Comparison of ENCODE assay signal across 3 cellular contexts in genomic region chr3:138960417-138960852, GRCh38.
A peak's percentile ranks its signal among the peaks of the same experiment; 100 is the strongest.
TF ChIP-seq lines count a peak whose summit lies in the region.

No MANE protein-coding gene starts in this region.

TF ChIP-seq in SK-N-SH, 30 proteins besides CTCF, POLR2A, EP300 and RAD21 (continues in another document):
- TF ChIP-seq YY1 (IDR thresholded peaks at IDR 0.05; ENCODE audit: low read depth): no peak
- TF ChIP-seq SMC3 (IDR thresholded peaks at IDR 0.05; ENCODE audit: low read depth, low read length): no peak
- TF ChIP-seq TCF12 (IDR thresholded peaks at IDR 0.05): no peak
- TF ChIP-seq FOXM1 (IDR thresholded peaks at IDR 0.05; ENCODE audit: low read depth): no peak
- no peak for TF ChIP-seq RXRA (IDR thresholded peaks at IDR 0.05; ENCODE audit: borderline replicate concordance, low read depth)
- no peak for TF ChIP-seq PBX3 (IDR thresholded peaks at IDR 0.05)
- TF ChIP-seq ZBTB33 (IDR thresholded peaks at IDR 0.05; ENCODE audit: borderline replicate concordance, low read depth): no peak
- no peak for TF ChIP-seq IRF3 (IDR thresholded peaks at IDR 0.05; ENCODE audit: low read depth, low read length)
- no peak for TF ChIP-seq GABPA (IDR thresholded peaks at IDR 0.05; ENCODE audit: low read depth)
- TF ChIP-seq TEAD4 (IDR thresholded peaks at IDR 0.05; ENCODE audit: borderline replicate concordance, insufficient read depth): no peak
- TF ChIP-seq POLR2AphosphoS5 (IDR thresholded peaks at IDR 0.05; ENCODE audit: low read depth, low read length): no peak
- TF ChIP-seq EZH2phosphoT487 (IDR thresholded peaks at IDR 0.05; ENCODE audit: borderline replicate concordance, low read depth): no peak
- TF ChIP-seq USF2 (IDR thresholded peaks at IDR 0.05; ENCODE audit: borderline replicate concordance, low read depth, low read length): no peak
- TF ChIP-seq FOXJ3 (CRISPR knock-in tag; IDR thresholded peaks at IDR 0.05): no peak
- no peak for TF ChIP-seq FOSL2 (IDR thresholded peaks at IDR 0.05; ENCODE audit: borderline replicate concordance, low read depth)

TF ChIP-seq in SK-N-SH treated with all-trans-retinoic acid at 6 μM for 48 hours, 23 proteins besides CTCF, POLR2A, EP300 and RAD21:
- TF ChIP-seq SNAI2 (CRISPR knock-in tag; IDR thresholded peaks at IDR 0.05) (no peak), ZNF8 (CRISPR knock-in tag; IDR thresholded peaks at IDR 0.05) (no peak), ZFP3 (CRISPR knock-in tag; IDR thresholded peaks at IDR 0.05) (no peak), POU6F1 (CRISPR knock-in tag; IDR thresholded peaks at IDR 0.05; ENCODE audit: borderline replicate concordance, low read depth) (no peak), ZFP30 (CRISPR knock-in tag; IDR thresholded peaks at IDR 0.05) (no peak), PATZ1 (CRISPR knock-in tag; IDR thresholded peaks at IDR 0.05; ENCODE audit: borderline replicate concordance) (no peak), ESRRG (CRISPR knock-in tag; IDR thresholded peaks at IDR 0.05) (no peak), TSHZ2 (CRISPR knock-in tag; IDR thresholded peaks at IDR 0.05) (no peak), OSR1 (CRISPR knock-in tag; IDR thresholded peaks at IDR 0.05) (no peak), BACH2 (CRISPR knock-in tag; IDR thresholded peaks at IDR 0.05; ENCODE audit: borderline replicate concordance) (no peak), PPARA (CRISPR knock-in tag; IDR thresholded peaks at IDR 0.05; ENCODE audit: borderline replicate concordance) (no peak)

TF ChIP-seq in H1, 55 proteins besides CTCF, POLR2A, EP300 and RAD21:
- TF ChIP-seq EGR1 (IDR thresholded peaks at IDR 0.05; ENCODE audit: borderline replicate concordance, low read depth, low read length) (no peak), KDM5A (IDR thresholded peaks at IDR 0.05; ENCODE audit: low read length) (no peak), HDAC6 (IDR thresholded peaks at IDR 0.05; ENCODE audit: low read depth, low read length) (no peak), MAFK (IDR thresholded peaks at IDR 0.05; ENCODE audit: low read depth, low read length) (no peak), RNF2 (IDR thresholded peaks at IDR 0.05; ENCODE audit: borderline replicate concordance, low read depth, low read length, missing control alignments, poor library complexity, severe bottlenecking) (no peak), RBBP5 (IDR thresholded peaks at IDR 0.05; ENCODE audit: borderline replicate concordance, low read depth, low read length) (no peak), TBP (IDR thresholded peaks at IDR 0.05; ENCODE audit: low read depth, low read length) (no peak), BCL11A (IDR thresholded peaks at IDR 0.05; ENCODE audit: low read depth in 2 of 2, low read length in 2 of 2) (no peak), MAX (IDR thresholded peaks at IDR 0.05) (peak; percentile 19; the same call in 1 of the 2 replicates), GABPA (IDR thresholded peaks at IDR 0.05; ENCODE audit: borderline replicate concordance, insufficient read depth, low read length) (no peak), CHD1 (IDR thresholded peaks at IDR 0.05; ENCODE audit: low read depth, low read length) (no peak), ASH2L (IDR thresholded peaks at IDR 0.05; ENCODE audit: low read length) (no peak), EZH2 (IDR thresholded peaks at IDR 0.05; ENCODE audit: low read depth, low read length, severe bottlenecking) (peak; percentile 31), KDM4A (IDR thresholded peaks at IDR 0.05; ENCODE audit: low read depth, low read length, severe bottlenecking) (peak; percentile 41), GTF2F1 (IDR thresholded peaks at IDR 0.05; ENCODE audit: borderline replicate concordance, low read depth, low read length) (no peak), CHD2 (IDR thresholded peaks at IDR 0.05; ENCODE audit: low read length) (no peak)
